Comparison of ENCODE assay signal across 9 cellular contexts in the genomic region with DNA sequence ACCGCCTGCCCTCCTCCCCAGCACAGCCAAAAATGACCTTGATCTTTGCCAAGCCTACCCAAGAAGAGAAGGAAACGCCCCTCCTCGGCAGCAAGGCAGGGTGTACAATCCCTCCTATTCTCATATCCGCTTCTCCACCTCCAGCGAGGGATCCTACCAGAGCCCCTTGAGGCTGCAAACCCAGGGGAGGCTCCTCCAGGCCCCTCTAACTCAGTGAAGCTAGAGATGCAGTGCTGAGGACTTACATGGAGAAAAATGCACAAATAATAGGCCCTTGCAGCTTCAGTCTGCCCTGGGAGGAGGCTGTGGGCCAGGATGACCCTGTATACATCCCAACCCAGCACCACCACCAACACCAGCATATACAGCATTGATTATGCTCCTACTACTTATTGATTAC. TPM values are rescaled to one million over a fixed set of nuclear protein-coding genes. Genes with fewer than 3 reads are reported as not detected.
DNase-seq lines count a peak whose midpoint lies in the region; ATAC-seq and TF ChIP-seq lines count a peak whose summit lies in the region.
"Had no signal": no experiment of that assay in that cellular context is flagged by ENCODE, and none has a peak within 500 bp of the region (broad histone marks: within the 10 kb centered on the region; RNA-seq: fewer than 3 reads in every experiment).

No MANE protein-coding gene starts in this region.

- H3K9me3 ChIP-seq in heart left ventricle (no peaks in the 10 kb centered on the region), aorta (ENCODE audit: control insufficient read depth, low read length) (no peaks in the 10 kb centered on the region)

- POLR2A ChIA-PET in naive thymus-derived CD8-positive, alpha-beta T cell (lab: Charles Lee): interaction anchor here (1.0 to 2.4 kb wide), 10 partner anchors 8 to 80 kb away, joined by 3 to 21 read pairs (median 6); no protein-coding TSS in a partner anchor

- DNase-seq in heart left ventricle (no peak), Right ventricle myocardium superior (no peak), dorsolateral prefrontal cortex (no peak), aorta (peak in 1 of 2 donors; percentile 45), left lobe of liver (ENCODE audit: low spot score) (no peak), GM13976 (ENCODE audit: low spot score) (no peak)
- peak in 1 of 10 donors; percentile 32 for DNase-seq in naive thymus-derived CD8-positive, alpha-beta T cell

- H3K4me1 Mint-ChIP-seq in naive thymus-derived CD8-positive, alpha-beta T cell: peaks cover 9 to 36% (median 31%) of the 10 kb centered on the region in 4 donors

- H3K4me3 ChIP-seq in heart left ventricle (peak overlapping the region in 2 of 12 donors; percentile 70 to 73), dorsolateral prefrontal cortex (peak overlapping the region in 4 of 59 donors; percentile 58 to 64 (median 64)), aorta (ENCODE audit: low read length in 2 of 2) (no peak overlapping the region)

- TF ChIP-seq POLR2A in heart left ventricle (IDR thresholded peaks at IDR 0.05): no peak

- peaks cover 0 to 10% (median 4%) of the 10 kb centered on the region in 12 donors for H3K4me1 ChIP-seq in heart left ventricle
- H3K4me1 ChIP-seq in aorta (ENCODE audit: control insufficient read depth in 1 of 2, insufficient read depth in 2 of 2, low read length in 2 of 2): no peaks in the 10 kb centered on the region
- H3K4me1 ChIP-seq: parathyroid adenoma had no signal

- H3K27me3 Mint-ChIP-seq in naive thymus-derived CD8-positive, alpha-beta T cell: no peaks in the 10 kb centered on the region

- ATAC-seq in heart left ventricle: peak in 1 of 4 donors; percentile 4
- no peak for ATAC-seq in Right ventricle myocardium superior (ENCODE audit: poor library complexity)
- ATAC-seq in naive thymus-derived CD8-positive, alpha-beta T cell: no peak
- peak; percentile 28 for ATAC-seq in aorta (ENCODE audit: low FRiP score)
- no peak for ATAC-seq in HG03378 (IDR thresholded peaks at IDR 0.05; ENCODE audit: unreplicated experiment)
- no peak for ATAC-seq in left lobe of liver

- TF ChIP-seq CTCF in heart left ventricle (IDR thresholded peaks at IDR 0.05): no peak
- TF ChIP-seq CTCF in dorsolateral prefrontal cortex (IDR thresholded peaks at IDR 0.05 in 54 of 56, conservative IDR thresholded peaks at IDR 0.05 in 2 of 56; ENCODE audit: low read depth in 1 of 56, partially characterized antibody in 56 of 56): no peak
- no peak for TF ChIP-seq CTCF in GM13976 (IDR thresholded peaks at IDR 0.05; ENCODE audit: borderline replicate concordance, control extremely low read depth, extremely low read depth, insufficient read depth, missing control alignments)

- WGBS in heart left ventricle, 4 donors: 74 to 87% (median 77%) methylated on average over 5 of the region's 5 CpGs
- WGBS in aorta, 2 donors: 59 to 62% methylated on average over 5 of the region's 5 CpGs

- H3K27ac ChIP-seq in heart left ventricle: peak overlapping the region in 8 of 12 donors; percentile 54 to 86 (median 76)
- peak overlapping the region in 31 of 59 donors; percentile 4 to 80 (median 62) for H3K27ac ChIP-seq in dorsolateral prefrontal cortex
- no peak overlapping the region for H3K27ac ChIP-seq in aorta (ENCODE audit: low read depth in 1 of 2, low read length in 2 of 2)
- H3K27ac ChIP-seq: parathyroid adenoma had no signal

- peak overlapping the region; percentile 64 to 85 (median 78) for H3K4me3 Mint-ChIP-seq in naive thymus-derived CD8-positive, alpha-beta T cell

- H3K36me3 ChIP-seq in heart left ventricle (no peaks in the 10 kb centered on the region), aorta (ENCODE audit: control insufficient read depth in 1 of 2, insufficient read depth in 2 of 2, low read length in 1 of 2) (no peaks in the 10 kb centered on the region)

- H3K9me3 Mint-ChIP-seq in naive thymus-derived CD8-positive, alpha-beta T cell: no peaks in the 10 kb centered on the region

- H3K27me3 ChIP-seq in heart left ventricle (no peaks in the 10 kb centered on the region), dorsolateral prefrontal cortex (no peaks in the 10 kb centered on the region), aorta (ENCODE audit: control insufficient read depth in 1 of 2, insufficient read depth in 2 of 2, low read length in 1 of 2) (no peaks in the 10 kb centered on the region)

- intact Hi-C loops in heart left ventricle (cut with DNase I): no loop called here
- intact Hi-C loops in Right ventricle myocardium superior (cut with DNase I): no loop called here
- intact Hi-C loops in dorsolateral prefrontal cortex (cut with DNase I): no loop called here
- intact Hi-C loops in aorta (cut with DNase I): no loop called here

- peak overlapping the region; percentile 12 to 96 (median 93) for H3K27ac Mint-ChIP-seq in naive thymus-derived CD8-positive, alpha-beta T cell

- H3K36me3 Mint-ChIP-seq in naive thymus-derived CD8-positive, alpha-beta T cell: no peaks in the 10 kb centered on the region

- in situ Hi-C loops in GM13976 (cut with MboI; ENCODE audit: low sequenced_read_pairs, unreplicated experiment): no loop called here

RNA-seq across cellular contexts. Expression of a gene that starts 46.9 kb away (rescaled TPM):
- total RNA-seq in heart left ventricle: 1 to 10 TPM in 8 of 9 donors, under 1 TPM in 1; 0.77 to 8.0 (median 3.0) TPM
- 1 to 10 TPM; 2.6 to 7.8 TPM for polyA plus RNA-seq in heart left ventricle
- total RNA-seq in Right ventricle myocardium superior: 9.2 TPM
- total RNA-seq in dorsolateral prefrontal cortex: 1 to 10 TPM in 55 of 120 experiments, under 1 TPM in 47, not detected in 18; 0.39 to 5.2 (median 1.1) TPM
- total RNA-seq in naive thymus-derived CD8-positive, alpha-beta T cell: 1 to 10 TPM; 7.3 to 7.6 TPM
- polyA plus RNA-seq in naive thymus-derived CD8-positive, alpha-beta T cell: 10 to 100 TPM in 2 of 3 donors, 1 to 10 TPM in 1; 4.9 to 15.2 (median 13.0) TPM
- total RNA-seq in aorta: 1 to 10 TPM; 1.2 to 1.4 TPM
- polyA plus RNA-seq in aorta: 1 to 10 TPM in 1 of 2 donors, under 1 TPM in 1; 0.38 to 4.5 TPM
- 0.33 TPM for total RNA-seq in left lobe of liver

Comparison
In these comparisons a context has a peak if more than half of its experiments do, and no peak if none do; other contexts are left out.
1. H3K27ac ChIP-seq: peak in heart left ventricle (8 of 12) and dorsolateral prefrontal cortex (31 of 59); none in aorta (0 of 2).